ENCODE assay signal across 29 cellular contexts in genomic region chr6:51339108-51339507, GRCh38.
"Had no signal": no experiment of that assay in that cellular context is flagged by ENCODE, and none has a peak within 500 bp of the region (broad histone marks: within the 10 kb centered on the region; RNA-seq: fewer than 3 reads in every experiment).

No MANE protein-coding gene starts in this region.

- H3K4me3 ChIP-seq: hepatocyte, left lung, lower lobe of right lung, ovary, right atrium auricular region, skin epidermis, stomach, suprapubic skin, thoracic aorta, tibial artery, uterus had no signal

- H3K79me2 ChIP-seq: hepatocyte had no signal

- H3K27me3 ChIP-seq: hepatocyte, left lung, ovary, right atrium auricular region, stomach, suprapubic skin, tibial artery, uterus had no signal

- H3K9me3 Mint-ChIP-seq: stimulated activated naive B cell treated with anti-CD40 and anti-IgM and Interleukin-4, amounts not matched to agents 10 μg/mL and 1 μg/mL and 100 μg/mL, for 72 hours; type B pancreatic cell had no signal

- H3K27me3 Mint-ChIP-seq: progenitor cell of endocrine pancreas; stimulated activated naive B cell treated with anti-CD40 and anti-IgM and Interleukin-4, amounts not matched to agents 10 μg/mL and 1 μg/mL and 100 μg/mL, for 72 hours; type B pancreatic cell had no signal

- H3K4me3 Mint-ChIP-seq: immature natural killer cell; mesothelial cell of epicardium; naive B cell; natural killer cell; nephron progenitor cell; stimulated activated naive B cell treated with anti-CD40 and anti-IgM and Interleukin-4, amounts not matched to agents 10 μg/mL and 1 μg/mL and 100 μg/mL, for 72 hours; type B pancreatic cell had no signal

- H3K36me3 ChIP-seq: left lung, lower lobe of right lung, ovary, right atrium auricular region, stomach, suprapubic skin, thoracic aorta, tibial artery, uterus had no signal

- H3K9me3 ChIP-seq: left lung, lower lobe of right lung, ovary, right atrium auricular region, stomach, suprapubic skin, thoracic aorta, tibial artery, uterus had no signal

- DNase-seq: immature natural killer cell; kidney; left colon; left lung; lower lobe of right lung; mesenchymal stem cell; naive B cell; natural killer cell; nephron progenitor cell; ovary; stimulated activated CD4-positive, alpha-beta T cell treated with anti-CD3 and anti-CD28 coated beads, Interleukin-12 subunit alpha, Interleukin-12 subunit beta, amount 100 ng/mL, for 4 hours; stimulated activated CD4-positive, alpha-beta T cell treated with anti-CD3 and anti-CD28 coated beads, Interleukin-15, amount 100 ng/mL, for 24 hours; stimulated activated CD4-positive, alpha-beta T cell treated with anti-CD3 and anti-CD28 coated beads, Interleukin-2, amount 100 ng/mL, for 24 hours; stimulated activated CD4-positive, alpha-beta T cell treated with anti-CD3 and anti-CD28 coated beads, Interleukin-4, amount 100 ng/mL, for 1 hour; stimulated activated naive B cell treated with anti-CD40 and anti-IgM and Interleukin-4, amounts not matched to agents 10 μg/mL and 1 μg/mL and 100 μg/mL, for 72 hours; stimulated activated naive CD8-positive, alpha-beta T cell treated with anti-CD3 and anti-CD28 coated beads, Interleukin-15, Interleukin-2, amounts not matched to agents 100 U/mL and 50 U/mL, for 24 hours; stomach; tibial artery; uterus had no signal

- H3K4me1 Mint-ChIP-seq: immature natural killer cell; naive B cell; natural killer cell; nephron progenitor cell; stimulated activated naive B cell treated with anti-CD40 and anti-IgM and Interleukin-4, amounts not matched to agents 10 μg/mL and 1 μg/mL and 100 μg/mL, for 72 hours had no signal

- H3K27ac ChIP-seq: hepatocyte, left lung, lower lobe of right lung, ovary, right atrium auricular region, skin epidermis, stomach, suprapubic skin, thoracic aorta, tibial artery, uterus had no signal

- FAIRE-seq: islet of Langerhans, kidney had no signal

- H3K4me1 ChIP-seq: left lung, lower lobe of right lung, right atrium auricular region, stomach, suprapubic skin, tibial artery, uterus had no signal

- H3K4me2 ChIP-seq: hepatocyte had no signal

- H3K27ac Mint-ChIP-seq: immature natural killer cell; mesothelial cell of epicardium; naive B cell; natural killer cell; nephron progenitor cell; progenitor cell of endocrine pancreas; stimulated activated naive B cell treated with anti-CD40 and anti-IgM and Interleukin-4, amounts not matched to agents 10 μg/mL and 1 μg/mL and 100 μg/mL, for 72 hours; type B pancreatic cell had no signal

- ATAC-seq: left colon; left lung; lower lobe of right lung; natural killer cell; sciatic nerve; stimulated activated naive CD8-positive, alpha-beta T cell treated with anti-CD3 and anti-CD28 coated beads, Interleukin-15, Interleukin-2, amounts not matched to agents 100 U/mL and 50 U/mL, for 24 hours had no signal

- H2AFZ ChIP-seq: hepatocyte had no signal

- H3K36me3 Mint-ChIP-seq: immature natural killer cell; mesothelial cell of epicardium; naive B cell; natural killer cell; stimulated activated naive B cell treated with anti-CD40 and anti-IgM and Interleukin-4, amounts not matched to agents 10 μg/mL and 1 μg/mL and 100 μg/mL, for 72 hours; type B pancreatic cell had no signal
